In the genomic region with DNA sequence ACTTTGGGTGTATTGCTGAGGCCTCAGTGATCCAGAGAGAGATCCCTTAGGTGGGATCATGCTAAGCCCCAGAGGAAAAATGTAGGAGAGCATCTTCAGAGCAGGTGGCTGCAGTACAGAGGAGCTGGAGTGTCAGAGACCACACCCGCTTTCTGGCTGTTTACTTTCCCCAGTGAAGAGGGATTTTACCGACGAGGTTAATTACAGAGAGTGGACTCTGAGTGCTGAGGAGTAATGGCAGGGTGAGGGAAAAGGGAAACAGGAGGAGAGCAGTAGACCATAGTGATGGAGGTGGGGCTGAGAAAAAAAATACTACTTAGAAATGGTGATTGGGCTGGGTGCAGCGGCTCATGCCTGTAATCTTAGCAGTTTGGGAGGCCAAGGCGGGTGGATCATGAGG, we compare ENCODE assay signal across 12 cellular contexts. TPM values are rescaled to one million over a fixed set of nuclear protein-coding genes. Genes with fewer than 3 reads are reported as not detected.
DNase-seq lines count a peak whose midpoint lies in the region; ATAC-seq and TF ChIP-seq lines count a peak whose summit lies in the region.
"Had no signal": no experiment of that assay in that cellular context is flagged by ENCODE, and none has a peak within 500 bp of the region (broad histone marks: within the 10 kb centered on the region; RNA-seq: fewer than 3 reads in every experiment).

No MANE protein-coding gene starts in this region.

- H3K4me3 Mint-ChIP-seq in glutamatergic neuron (ENCODE audit: unreplicated experiment) = no peak overlapping the region
- H3K4me3 Mint-ChIP-seq: brain had no signal

- H3K36me3 ChIP-seq in IMR-90 (ENCODE audit: control insufficient read depth, insufficient read depth, low read length) = 0 out of 2 replicates have a peak, but pooled peaks cover 2% of the 10 kb centered on the region

- no peak overlapping the region for H4K5ac ChIP-seq in IMR-90 (ENCODE audit: low read depth, low read length)

- H3K27me3 Mint-ChIP-seq in glutamatergic neuron (ENCODE audit: unreplicated experiment) = no peaks in the 10 kb centered on the region
- H3K27me3 Mint-ChIP-seq: brain had no signal

- 80% methylated on average over 2 of the region's 5 CpGs; no CpG with 5 or more reads in 1 of the 2 experiments for WGBS in IMR-90 (ENCODE audit: extremely low coverage in 2 of 2, insufficient read length in 1 of 2), 2 experiments

- no peak overlapping the region for H2BK20ac ChIP-seq in IMR-90 (ENCODE audit: low read depth, low read length)

- POLR2A ChIA-PET in IMR-90 (lab: Charles Lee; ENCODE audit: unreplicated experiment) = no interaction called here

- TF ChIP-seq CTCF in IMR-90 (conservative IDR thresholded peaks at IDR 0.05; ENCODE audit: low read depth, low read length) (no peak), glutamatergic neuron (IDR thresholded peaks at IDR 0.05; ENCODE audit: partially characterized antibody, unreplicated experiment) (no peak)

- H3K4me3 ChIP-seq in IMR-90 (ENCODE audit: insufficient read depth, low read depth, low read length) = no peak overlapping the region
- H3K4me3 ChIP-seq: psoas muscle had no signal

- ATAC-seq in IMR-90 (ENCODE audit: low read depth) (no peak), GM18517 (IDR thresholded peaks at IDR 0.05; ENCODE audit: unreplicated experiment) (no peak)
- ATAC-seq: psoas muscle had no signal

- no peaks in the 10 kb centered on the region for H3K36me3 Mint-ChIP-seq in glutamatergic neuron (ENCODE audit: unreplicated experiment)

- H3K9ac ChIP-seq in IMR-90 (ENCODE audit: low read depth, low read length) = no peak overlapping the region

- in situ Hi-C loops in IMR-90 (cut with MboI; ENCODE audit: low sequenced_read_pairs) = no loop called here

- H2BK120ac ChIP-seq in IMR-90 (ENCODE audit: low read depth, low read length) = no peak overlapping the region

- dilution Hi-C loops in IMR-90 (cut with HindIII; ENCODE audit: low sequenced_read_pairs, unreplicated experiment) = no loop called here

- H3K4me1 ChIP-seq in IMR-90 (ENCODE audit: control insufficient read depth, insufficient read depth, low read length) = peaks cover 4% of the 10 kb centered on the region; the same call in 1 of the 2 replicates
- H3K4me1 ChIP-seq: psoas muscle had no signal

- H3K27ac Mint-ChIP-seq in glutamatergic neuron (ENCODE audit: unreplicated experiment) = peak overlapping the region; percentile 28
- H3K27ac Mint-ChIP-seq: brain had no signal

- H3K9me3 Mint-ChIP-seq in glutamatergic neuron (ENCODE audit: unreplicated experiment) = no peaks in the 10 kb centered on the region
- H3K9me3 Mint-ChIP-seq: brain had no signal

- H3K18ac ChIP-seq in IMR-90 (ENCODE audit: low read depth, low read length) = no peak overlapping the region

- no peak for TF ChIP-seq POLR2A in IMR-90 (IDR thresholded peaks at IDR 0.05; ENCODE audit: low read depth, low read length)

- H2AFZ ChIP-seq in IMR-90 (replicated peaks; ENCODE audit: low read length, poor library complexity) = no peak overlapping the region

- H2AK5ac ChIP-seq in IMR-90 (ENCODE audit: low read depth, low read length) = no peak overlapping the region

- no peak overlapping the region for H4K8ac ChIP-seq in IMR-90 (ENCODE audit: low read depth in 2 of 2, low read length in 2 of 2)

- H3K56ac ChIP-seq in IMR-90 (ENCODE audit: extremely low read depth, insufficient read depth, low read length) = no peak overlapping the region

- H4K91ac ChIP-seq in IMR-90 (ENCODE audit: insufficient read depth, low read depth, low read length) = no peak overlapping the region

- CTCF ChIA-PET in IMR-90 (lab: Yijun Ruan, JAX) = no interaction called here

- H4K20me1 ChIP-seq in IMR-90 (ENCODE audit: insufficient read depth, low read length) = no peaks in the 10 kb centered on the region

- intact Hi-C loops in IMR-90 (cut with micrococcal nuclease) = no loop called here

- H3K4me1 Mint-ChIP-seq in glutamatergic neuron (ENCODE audit: low read depth, unreplicated experiment) = peaks cover 11% of the 10 kb centered on the region

- H3K79me1 ChIP-seq in IMR-90 (ENCODE audit: low read depth in 1 of 2, low read length in 2 of 2) = no peaks in the 10 kb centered on the region

- no peaks in the 10 kb centered on the region for H3K9me1 ChIP-seq in IMR-90 (ENCODE audit: insufficient read depth, low read length)

- no peak overlapping the region for H3K4me2 ChIP-seq in IMR-90 (ENCODE audit: low read depth, low read length)

- DNase-seq in COLO668 (lab: John Stamatoyannopoulos, UW; ENCODE audit: unreplicated experiment) (peak; percentile 32), IMR-90 (no peak), NCI-H510A treated with DMSO at 0.1 percent for 48 hours (lab: John Stamatoyannopoulos, UW) (peak; percentile 85), glutamatergic neuron (no peak), NCI-H2196 (lab: John Stamatoyannopoulos, UW; ENCODE audit: unreplicated experiment) (no peak), MV-4-11 (lab: John Stamatoyannopoulos, UW) (no peak), putamen (ENCODE audit: low spot score) (no peak)
- DNase-seq: mesenchymal stem cell, NCI-H226, psoas muscle had no signal

- H2AK9ac ChIP-seq in IMR-90 (replicated peaks; ENCODE audit: low read depth, low read length, poor library complexity) = no peak overlapping the region

- H2BK15ac ChIP-seq in IMR-90 (ENCODE audit: low read depth, low read length) = 0 out of 3 replicates have a peak overlapping the region, but pooled peaks have one; percentile 59

- H3K4ac ChIP-seq in IMR-90 (ENCODE audit: low read depth, low read length) = no peak overlapping the region

- no peaks in the 10 kb centered on the region for H3K27me3 ChIP-seq in IMR-90 (ENCODE audit: control insufficient read depth, insufficient read depth, low read length)

- no peak overlapping the region for H3K23ac ChIP-seq in IMR-90 (ENCODE audit: low read depth, low read length)

- TF ChIP-seq RAD21 in IMR-90 (IDR thresholded peaks at IDR 0.05; ENCODE audit: low read length) = no peak

- H3K27ac ChIP-seq in IMR-90 (ENCODE audit: insufficient read depth, low read length) = no peak overlapping the region
- H3K27ac ChIP-seq: psoas muscle had no signal

- no peaks in the 10 kb centered on the region for H3K9me3 ChIP-seq in IMR-90 (ENCODE audit: control insufficient read depth, insufficient read depth, low read length)
- H3K9me3 ChIP-seq: psoas muscle had no signal

- no TSS peak for BruUV-seq in IMR-90 (replicated peaks; lab: Mats Ljungman, UMichigan)

- H2BK5ac ChIP-seq in IMR-90 (ENCODE audit: low read depth, low read length, poor library complexity, severe bottlenecking) = no peak overlapping the region

- no peak overlapping the region for H3K14ac ChIP-seq in IMR-90 (replicated peaks; ENCODE audit: low read depth, low read length)

TF ChIP-seq in IMR-90, 13 proteins besides CTCF, POLR2A, EP300 and RAD21:
- TF ChIP-seq MAZ (IDR thresholded peaks at IDR 0.05; ENCODE audit: borderline replicate concordance, low read depth, low read length) (no peak), BHLHE40 (IDR thresholded peaks at IDR 0.05; ENCODE audit: low read depth, low read length) (no peak), MAFK (IDR thresholded peaks at IDR 0.05; ENCODE audit: low read depth, low read length) (no peak), FOS (IDR thresholded peaks at IDR 0.05; ENCODE audit: low read depth, low read length) (no peak), SMC3 (IDR thresholded peaks at IDR 0.05; ENCODE audit: low read depth, low read length) (no peak), USF2 (IDR thresholded peaks at IDR 0.05; ENCODE audit: low read depth, low read length) (no peak), RCOR1 (IDR thresholded peaks at IDR 0.05; ENCODE audit: insufficient replicate concordance, low read length) (no peak), CHD1 (IDR thresholded peaks at IDR 0.05; ENCODE audit: low read depth, low read length) (no peak), ELK1 (IDR thresholded peaks at IDR 0.05; ENCODE audit: borderline replicate concordance, low read depth, low read length) (no peak), NFE2L2 (IDR thresholded peaks at IDR 0.05; ENCODE audit: low read depth, low read length) (no peak), RFX5 (IDR thresholded peaks at IDR 0.05; ENCODE audit: low read depth, low read length) (no peak), MXI1 (IDR thresholded peaks at IDR 0.05; ENCODE audit: borderline replicate concordance, low read depth, low read length) (no peak), CEBPB (IDR thresholded peaks at IDR 0.05; ENCODE audit: low read depth, low read length) (no peak)

RNA-seq across cellular contexts. Expression of gene HBP1, which starts 43.3 kb away (rescaled TPM):
- total RNA-seq in IMR-90 (2012; rRNA removed) (69.9 and 70.0 TPM in 2 replicates), glutamatergic neuron (ENCODE audit: unreplicated experiment) (39.7 TPM)
- polyA plus RNA-seq in IMR-90 (2012; rRNA removed) = 19.0 and 27.1 TPM in 2 replicates
- 7.8 and 10.8 TPM in 2 replicates for polyA plus RNA-seq in IMR-90 (2012; cell fraction: cytosol; rRNA removed)
- 11.3 and 41.1 TPM in 2 replicates for polyA plus RNA-seq in IMR-90 (2012; cell fraction: nucleus; rRNA removed; ENCODE audit: low replicate concordance)

Comparison
In these comparisons a context has a peak if more than half of its experiments do, and no peak if none do; other contexts are left out.
1. DNase-seq: peak in COLO668 (single experiment) and NCI-H510A treated with DMSO at 0.1 percent for 48 hours (single experiment); none in IMR-90 (single experiment), glutamatergic neuron (single experiment), NCI-H2196 (single experiment), MV-4-11 (single experiment) and putamen (single experiment).